8 cellular contexts compared by ENCODE assay signal in genomic region chr14:102927878-102928411, GRCh38.
DNase-seq lines count a peak whose midpoint lies in the region; ATAC-seq and TF ChIP-seq lines count a peak whose summit lies in the region.

No MANE protein-coding gene starts in this region.

- ATAC-seq in activated CD4-positive, CD25-positive, alpha-beta regulatory T cell treated with anti-CD3 and anti-CD28 coated beads, Interleukin-2, amount 50 U/mL, for 24 hours = peak; percentile 7

- no peaks in the 10 kb centered on the region for H3K36me3 Mint-ChIP-seq in stimulated activated naive CD8-positive, alpha-beta T cell treated with anti-CD3 and anti-CD28 coated beads, Interleukin-15, Interleukin-2, amounts not matched to agents 100 ng/mL and 50 ng/mL, for 24 hours (ENCODE audit: low read depth)

- no peak for DNase-seq in activated CD4-positive, CD25-positive, alpha-beta regulatory T cell treated with anti-CD3 and anti-CD28 coated beads, Interleukin-2, amount 50 U/mL, for 72 hours
- no peak for DNase-seq in SK-N-MC (ENCODE audit: low read depth, low spot score)
- no peak for DNase-seq in iPS DF 6.9 (ENCODE audit: low read depth, low spot score)
- no peak for DNase-seq in erythroblast (lab: John Stamatoyannopoulos, UW)
- no peak for DNase-seq in activated CD8-positive, alpha-beta memory T cell treated with anti-CD3 and anti-CD28 coated beads for 24 hours
- DNase-seq in AG20443 (ENCODE audit: low spot score) = no peak

- peaks cover 11% of the 10 kb centered on the region for H3K4me1 Mint-ChIP-seq in stimulated activated naive CD8-positive, alpha-beta T cell treated with anti-CD3 and anti-CD28 coated beads, Interleukin-15, Interleukin-2, amounts not matched to agents 100 ng/mL and 50 ng/mL, for 24 hours (ENCODE audit: low read depth)

- peaks cover 16% of the 10 kb centered on the region for H3K27me3 Mint-ChIP-seq in stimulated activated naive CD8-positive, alpha-beta T cell treated with anti-CD3 and anti-CD28 coated beads, Interleukin-15, Interleukin-2, amounts not matched to agents 100 ng/mL and 50 ng/mL, for 24 hours

- H3K27ac ChIP-seq in SK-N-MC (no peak overlapping the region), iPS DF 6.9 (ENCODE audit: low read length) (no peak overlapping the region)

- H3K27me3 ChIP-seq in iPS DF 6.9 (ENCODE audit: control insufficient read depth, insufficient read depth, low read length) = peaks cover 32% of the 10 kb centered on the region

- no peak for TF ChIP-seq POLR2A in erythroblast (IDR thresholded peaks at IDR 0.05; ENCODE audit: low read length)

- H3K9me3 Mint-ChIP-seq in stimulated activated naive CD8-positive, alpha-beta T cell treated with anti-CD3 and anti-CD28 coated beads, Interleukin-15, Interleukin-2, amounts not matched to agents 100 ng/mL and 50 ng/mL, for 24 hours = no peaks in the 10 kb centered on the region

- H3K36me3 ChIP-seq in SK-N-MC (ENCODE audit: insufficient read depth, low read length) = peaks cover 3% of the 10 kb centered on the region; the same call in 1 of the 2 replicates
- H3K36me3 ChIP-seq in iPS DF 6.9 (ENCODE audit: control insufficient read depth, insufficient read depth, low read length) = peaks cover 2% of the 10 kb centered on the region; the same call in 1 of the 2 replicates

- H3K9me3 ChIP-seq in SK-N-MC (ENCODE audit: low read depth, low read length) (no peaks in the 10 kb centered on the region), iPS DF 6.9 (ENCODE audit: control insufficient read depth, insufficient read depth, low read length) (no peaks in the 10 kb centered on the region)

- H3K4me3 Mint-ChIP-seq in stimulated activated naive CD8-positive, alpha-beta T cell treated with anti-CD3 and anti-CD28 coated beads, Interleukin-15, Interleukin-2, amounts not matched to agents 100 ng/mL and 50 ng/mL, for 24 hours = peak overlapping the region; percentile 48

- no CpG with 5 or more reads among the region's 35 CpGs for WGBS in iPS DF 6.9 (ENCODE audit: insufficient coverage, insufficient read length)

- H3K4me3 ChIP-seq in SK-N-MC (peak overlapping the region; percentile 91), iPS DF 6.9 (ENCODE audit: low read length) (peak overlapping the region; percentile 61; the same call in 1 of the 2 replicates)

- H3K9ac ChIP-seq in SK-N-MC (ENCODE audit: insufficient read length) = peak overlapping the region; percentile 32

- peaks cover 6% of the 10 kb centered on the region for H3K4me1 ChIP-seq in iPS DF 6.9 (ENCODE audit: control insufficient read depth, insufficient read depth, low read length)

- no peak overlapping the region for H3K27ac Mint-ChIP-seq in stimulated activated naive CD8-positive, alpha-beta T cell treated with anti-CD3 and anti-CD28 coated beads, Interleukin-15, Interleukin-2, amounts not matched to agents 100 ng/mL and 50 ng/mL, for 24 hours
